Comparison of ENCODE assay signal across 18 cellular contexts in genomic region chr10:35614312-35614711, GRCh38. TPM values are rescaled to one million over a fixed set of nuclear protein-coding genes. Genes with fewer than 3 reads are reported as not detected.
"Had no signal": no experiment of that assay in that cellular context is flagged by ENCODE, and none has a peak within 500 bp of the region (broad histone marks: within the 10 kb centered on the region; RNA-seq: fewer than 3 reads in every experiment).

No MANE protein-coding gene starts in this region.

- H3K36me3 ChIP-seq: SJCRH30 had no signal

- ATAC-seq: Panc1, Right ventricle myocardium inferior, T-cell had no signal

- H3K4me3 ChIP-seq: SJCRH30, SK-N-MC had no signal

- H3K27ac ChIP-seq: SJCRH30, SK-N-MC had no signal

- H3K27me3 ChIP-seq: SJCRH30 had no signal

- DNase-seq: KBM-7, MM.1S, NCI-H1092 treated with DMSO at 0.1 percent for 48 hours, NCI-H1436, NCI-H187 treated with DMSO at 0.1 percent for 48 hours, NCI-H2029 treated with DMSO at 0.1 percent for 48 hours, NCI-H2107, NCI-H2227 treated with DMSO at 0.1 percent for 48 hours, NCI-H524, NCI-H526 treated with DMSO at 0.1 percent for 48 hours, SHP77 treated with DMSO at 0.1 percent for 48 hours, T-cell had no signal

RNA-seq across cellular contexts. Expression of gene GJD4, which starts 9.2 kb away (rescaled TPM):
- total RNA-seq: HT-29, NCI-H460, Right ventricle myocardium inferior, T-cell had no signal
